Comparison of ENCODE assay signal across 25 cellular contexts in the genomic region with DNA sequence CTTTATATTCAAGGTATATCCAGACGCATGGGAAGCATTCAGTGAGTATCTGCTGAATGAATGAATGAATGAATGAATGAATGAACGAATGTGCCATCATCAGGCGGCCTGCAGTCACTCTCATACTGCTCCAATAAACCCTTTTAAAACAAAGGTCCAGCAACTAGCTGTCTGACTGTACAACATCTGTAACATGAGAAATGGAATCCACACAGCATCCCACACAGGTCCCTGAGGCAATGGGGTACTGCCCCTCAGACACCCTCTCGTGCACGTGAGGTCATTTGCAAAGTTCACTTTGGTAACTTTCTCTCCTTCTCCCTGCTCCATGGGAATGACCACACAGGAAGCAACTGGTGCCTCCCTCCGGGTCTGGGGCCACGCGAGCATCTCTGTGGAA.
"Had no signal": no experiment of that assay in that cellular context is flagged by ENCODE, and none has a peak within 500 bp of the region (broad histone marks: within the 10 kb centered on the region; RNA-seq: fewer than 3 reads in every experiment).

No MANE protein-coding gene starts in this region.

- H3K36me3 Mint-ChIP-seq: immature natural killer cell, naive B cell, natural killer cell, type B pancreatic cell had no signal

- DNase-seq: hypothalamus; immature natural killer cell; lower lobe of right lung; mammary epithelial cell; mesenchymal stem cell; naive B cell; natural killer cell; nephron progenitor cell; pancreas; posterior cingulate gyrus; right cardiac atrium; stimulated activated CD4-positive, alpha-beta T cell treated with anti-CD3 and anti-CD28 coated beads, Interleukin-12 subunit alpha, Interleukin-12 subunit beta, amount 100 ng/mL, for 4 hours; stimulated activated CD4-positive, alpha-beta T cell treated with anti-CD3 and anti-CD28 coated beads, Interleukin-15, amount 100 ng/mL, for 24 hours; stimulated activated CD4-positive, alpha-beta T cell treated with anti-CD3 and anti-CD28 coated beads, Interleukin-2, amount 100 ng/mL, for 24 hours; stimulated activated CD4-positive, alpha-beta T cell treated with anti-CD3 and anti-CD28 coated beads, Interleukin-4, amount 100 ng/mL, for 1 hour; stimulated activated naive CD4-positive, alpha-beta T cell; uterus had no signal

- H3K9ac ChIP-seq: neural progenitor cell had no signal

- H3K27ac Mint-ChIP-seq: immature natural killer cell; naive B cell; natural killer cell; nephron progenitor cell; stimulated activated naive CD8-positive, alpha-beta T cell treated with anti-CD3 and anti-CD28 coated beads, Interleukin-15, Interleukin-2, amounts not matched to agents 100 ng/mL and 50 ng/mL, for 24 hours; type B pancreatic cell had no signal

- H3K27ac ChIP-seq: lower lobe of right lung, neural progenitor cell, pancreas, prostate gland, skin epidermis, tibial nerve, uterus had no signal

- H3K4me1 Mint-ChIP-seq: immature natural killer cell, natural killer cell had no signal

- H3K4me3 Mint-ChIP-seq: immature natural killer cell; naive B cell; natural killer cell; nephron progenitor cell; neural progenitor cell; stimulated activated naive CD8-positive, alpha-beta T cell treated with anti-CD3 and anti-CD28 coated beads, Interleukin-15, Interleukin-2, amounts not matched to agents 100 ng/mL and 50 ng/mL, for 24 hours; type B pancreatic cell had no signal

- H3K9me3 Mint-ChIP-seq: naive B cell, nephron progenitor cell had no signal

- ATAC-seq: left lobe of liver, lower lobe of right lung, natural killer cell, pancreas, right cardiac atrium, sciatic nerve had no signal

- H3K27me3 Mint-ChIP-seq: naive B cell; stimulated activated naive CD8-positive, alpha-beta T cell treated with anti-CD3 and anti-CD28 coated beads, Interleukin-15, Interleukin-2, amounts not matched to agents 100 ng/mL and 50 ng/mL, for 24 hours; type B pancreatic cell had no signal

- H3K36me3 ChIP-seq: lower lobe of right lung, neural progenitor cell, pancreas, prostate gland, tibial nerve, uterus had no signal

- H3K4me3 ChIP-seq: lower lobe of right lung, neural progenitor cell, pancreas, prostate gland, skin epidermis, tibial nerve, uterus had no signal

- H3K4me2 ChIP-seq: neural progenitor cell had no signal

- H3K9me3 ChIP-seq: lower lobe of right lung, pancreas, prostate gland, tibial nerve, uterus had no signal

- H2AFZ ChIP-seq: neural progenitor cell had no signal

- H3K27me3 ChIP-seq: neural progenitor cell, pancreas, tibial nerve, uterus had no signal

- H3K4me1 ChIP-seq: lower lobe of right lung, pancreas, prostate gland, tibial nerve, uterus had no signal
